8 cellular contexts compared by ENCODE assay signal in genomic region chr11:106077609-106078517, GRCh38. TPM values are rescaled to one million over a fixed set of nuclear protein-coding genes. Genes with fewer than 3 reads are reported as not detected.
DNase-seq lines count a peak whose midpoint lies in the region; ATAC-seq and TF ChIP-seq lines count a peak whose summit lies in the region.

A gene with protein sequence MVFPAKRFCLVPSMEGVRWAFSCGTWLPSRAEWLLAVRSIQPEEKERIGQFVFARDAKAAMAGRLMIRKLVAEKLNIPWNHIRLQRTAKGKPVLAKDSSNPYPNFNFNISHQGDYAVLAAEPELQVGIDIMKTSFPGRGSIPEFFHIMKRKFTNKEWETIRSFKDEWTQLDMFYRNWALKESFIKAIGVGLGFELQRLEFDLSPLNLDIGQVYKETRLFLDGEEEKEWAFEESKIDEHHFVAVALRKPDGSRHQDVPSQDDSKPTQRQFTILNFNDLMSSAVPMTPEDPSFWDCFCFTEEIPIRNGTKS (plus strand): TSS chr11:106077662. CDS start chr11:106077711, 49 bp downstream.

- peak within 1 kb of the TSS; percentile 99 for H3K27ac Mint-ChIP-seq in WTC11
- H3K27ac Mint-ChIP-seq in neural crest cell (ENCODE audit: unreplicated experiment) = peak within 1 kb of the TSS; percentile 100

- DNase-seq in AG04449 (ENCODE audit: low read depth, low spot score) (no peak), GM12865 (ENCODE audit: low read depth) (peak; percentile 12), NCI-H1092 treated with DMSO at 0.1 percent for 48 hours (lab: John Stamatoyannopoulos, UW) (peak; percentile 85), WTC11 (ENCODE audit: low spot score) (no peak), foreskin melanocyte (peak; percentile 56), neural crest cell (ENCODE audit: low read depth, low spot score) (no peak)
- DNase-seq in stimulated activated CD4-positive, alpha-beta T cell treated with anti-CD3 and anti-CD28 coated beads, Interleukin-2, amount 100 ng/mL, for 24 hours = no peak

- peak within 1 kb of the TSS; percentile 85 for H3K4me3 Mint-ChIP-seq in WTC11
- H3K4me3 Mint-ChIP-seq in neural crest cell = peak within 1 kb of the TSS; percentile 99

- peak within 1 kb of the TSS; percentile 95 for H3K4me3 ChIP-seq in AG04449 (ENCODE audit: low read depth, low read length)
- peak within 1 kb of the TSS; percentile 73 for H3K4me3 ChIP-seq in GM12865 (ENCODE audit: low read depth, low read length)

- H3K4me1 Mint-ChIP-seq in WTC11 = peaks cover 36% of the 10 kb centered on the region
- peaks cover 49% of the 10 kb centered on the region for H3K4me1 Mint-ChIP-seq in neural crest cell

- POLR2A ChIA-PET in AG04449 (lab: Yijun Ruan, JAX) (no interaction called here), WTC11 (lab: Charles Lee) (interaction anchor here (0.9 to 1.2 kb wide), 3 partner anchors 23 to 118 kb away, joined by 3 to 12 read pairs (median 3); no protein-coding TSS in a partner anchor)

- H3K27me3 Mint-ChIP-seq in WTC11 (ENCODE audit: low read depth) (no peaks in the 10 kb centered on the region), neural crest cell (ENCODE audit: low read depth) (no peaks in the 10 kb centered on the region)

- TF ChIP-seq CTCF in AG04449 (IDR thresholded peaks at IDR 0.05; ENCODE audit: insufficient read depth, low read length, missing control alignments) (no peak), GM12865 (IDR thresholded peaks at IDR 0.05; ENCODE audit: insufficient read depth, low read depth, low read length, missing control alignments) (no peak), WTC11 (IDR thresholded peaks at IDR 0.05) (no peak), neural crest cell (conservative IDR thresholded peaks at IDR 0.05) (no peak)

- ATAC-seq in HG02610 (IDR thresholded peaks at IDR 0.05; ENCODE audit: unreplicated experiment) (peak; percentile 17), WTC11 (peak; percentile 0)

- peaks cover 27% of the 10 kb centered on the region for H3K36me3 Mint-ChIP-seq in WTC11
- H3K36me3 Mint-ChIP-seq in neural crest cell (ENCODE audit: low read depth) = peaks cover 11% of the 10 kb centered on the region

- CTCF ChIA-PET in AG04449 (lab: Yijun Ruan, JAX) (interaction anchor here (1.0 to 2.6 kb wide), 4 partner anchors 9 to 57 kb away, joined by 3 to 10 read pairs (median 8); no protein-coding TSS in a partner anchor), WTC11 (lab: Charles Lee) (interaction anchor here (0.6 to 2.4 kb wide), 12 partner anchors 8 to 215 kb away, joined by 3 to 11 read pairs (median 3); no protein-coding TSS in a partner anchor)

- H3K9me3 Mint-ChIP-seq in WTC11 = no peaks in the 10 kb centered on the region
- no peaks in the 10 kb centered on the region for H3K9me3 Mint-ChIP-seq in neural crest cell

TF ChIP-seq in WTC11, 78 proteins besides CTCF, POLR2A, EP300 and RAD21 (continues in another document):
- TF ChIP-seq JUN (CRISPR knock-in tag; IDR thresholded peaks at IDR 0.05) (no peak), TEAD1 (CRISPR knock-in tag; IDR thresholded peaks at IDR 0.05) (0 out of 2 replicates have a peak, but pooled peaks have one; percentile 41), CREB1 (CRISPR knock-in tag; IDR thresholded peaks at IDR 0.05) (peak; percentile 55; the same call in 1 of the 2 replicates), E2F1 (CRISPR knock-in tag; IDR thresholded peaks at IDR 0.05) (peak; percentile 58; the same call in 1 of the 2 replicates), ZBTB21 (CRISPR knock-in tag; IDR thresholded peaks at IDR 0.05; ENCODE audit: borderline replicate concordance) (no peak), FOXP1 (CRISPR knock-in tag; IDR thresholded peaks at IDR 0.05; ENCODE audit: borderline replicate concordance) (peak; percentile 92), AFF4 (CRISPR knock-in tag; IDR thresholded peaks at IDR 0.05; ENCODE audit: borderline replicate concordance) (peak; percentile 76; the same call in 1 of the 2 replicates), ZNF317 (CRISPR knock-in tag; IDR thresholded peaks at IDR 0.05; ENCODE audit: borderline replicate concordance, low read depth) (0 out of 2 replicates have a peak, but pooled peaks have one; percentile 17)
- TF ChIP-seq, protein P1, sequence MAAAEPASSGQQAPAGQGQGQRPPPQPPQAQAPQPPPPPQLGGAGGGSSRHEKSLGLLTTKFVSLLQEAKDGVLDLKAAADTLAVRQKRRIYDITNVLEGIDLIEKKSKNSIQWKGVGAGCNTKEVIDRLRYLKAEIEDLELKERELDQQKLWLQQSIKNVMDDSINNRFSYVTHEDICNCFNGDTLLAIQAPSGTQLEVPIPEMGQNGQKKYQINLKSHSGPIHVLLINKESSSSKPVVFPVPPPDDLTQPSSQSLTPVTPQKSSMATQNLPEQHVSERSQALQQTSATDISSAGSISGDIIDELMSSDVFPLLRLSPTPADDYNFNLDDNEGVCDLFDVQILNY (CRISPR knock-in tag; IDR thresholded peaks at IDR 0.05) = no peak
- TF ChIP-seq, protein P2, sequence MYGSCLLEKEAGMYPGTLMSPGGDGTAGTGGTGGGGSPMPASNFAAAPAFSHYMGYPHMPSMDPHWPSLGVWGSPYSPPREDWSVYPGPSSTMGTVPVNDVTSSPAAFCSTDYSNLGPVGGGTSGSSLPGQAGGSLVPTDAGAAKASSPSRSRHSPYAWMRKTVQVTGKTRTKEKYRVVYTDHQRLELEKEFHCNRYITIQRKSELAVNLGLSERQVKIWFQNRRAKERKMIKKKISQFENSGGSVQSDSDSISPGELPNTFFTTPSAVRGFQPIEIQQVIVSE (CRISPR knock-in tag; IDR thresholded peaks at IDR 0.05; ENCODE audit: borderline replicate concordance) = no peak
- TF ChIP-seq, protein P3, sequence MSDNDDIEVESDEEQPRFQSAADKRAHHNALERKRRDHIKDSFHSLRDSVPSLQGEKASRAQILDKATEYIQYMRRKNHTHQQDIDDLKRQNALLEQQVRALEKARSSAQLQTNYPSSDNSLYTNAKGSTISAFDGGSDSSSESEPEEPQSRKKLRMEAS (CRISPR knock-in tag; IDR thresholded peaks at IDR 0.05) = no peak; the same call in 1 of the 2 replicates
- TF ChIP-seq, protein P4, sequence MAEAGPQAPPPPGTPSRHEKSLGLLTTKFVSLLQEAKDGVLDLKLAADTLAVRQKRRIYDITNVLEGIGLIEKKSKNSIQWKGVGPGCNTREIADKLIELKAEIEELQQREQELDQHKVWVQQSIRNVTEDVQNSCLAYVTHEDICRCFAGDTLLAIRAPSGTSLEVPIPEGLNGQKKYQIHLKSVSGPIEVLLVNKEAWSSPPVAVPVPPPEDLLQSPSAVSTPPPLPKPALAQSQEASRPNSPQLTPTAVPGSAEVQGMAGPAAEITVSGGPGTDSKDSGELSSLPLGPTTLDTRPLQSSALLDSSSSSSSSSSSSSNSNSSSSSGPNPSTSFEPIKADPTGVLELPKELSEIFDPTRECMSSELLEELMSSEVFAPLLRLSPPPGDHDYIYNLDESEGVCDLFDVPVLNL (CRISPR knock-in tag; IDR thresholded peaks at IDR 0.05; ENCODE audit: borderline replicate concordance, low read depth) = no peak

RNA-seq across cellular contexts. Expression of the gene that starts here (rescaled TPM):
- total RNA-seq in WTC11 (2021) (37.0 to 39.9 TPM (median 38.7 TPM) in 3 replicates), neural crest cell (63.6 and 64.1 TPM in 2 replicates)

Comparison
In these comparisons a context has a peak if more than half of its experiments do, and no peak if none do; other contexts are left out.
1. DNase-seq: peak in GM12865 (single experiment), NCI-H1092 treated with DMSO at 0.1 percent for 48 hours (single experiment) and foreskin melanocyte (single experiment); none in AG04449 (single experiment), WTC11 (single experiment), neural crest cell (single experiment) and stimulated activated CD4-positive, alpha-beta T cell treated with anti-CD3 and anti-CD28 coated beads, Interleukin-2, amount 100 ng/mL, for 24 hours (0 of 2).